Comparison of ENCODE assay signal across 3 cellular contexts in genomic region chr22:33030923-33031525, GRCh38.
TF ChIP-seq lines count a peak whose summit lies in the region.

No MANE protein-coding gene starts in this region.

TF ChIP-seq in SK-N-SH, 30 proteins besides CTCF, POLR2A, EP300 and RAD21 (continued from another document):
- TF ChIP-seq, protein P1, sequence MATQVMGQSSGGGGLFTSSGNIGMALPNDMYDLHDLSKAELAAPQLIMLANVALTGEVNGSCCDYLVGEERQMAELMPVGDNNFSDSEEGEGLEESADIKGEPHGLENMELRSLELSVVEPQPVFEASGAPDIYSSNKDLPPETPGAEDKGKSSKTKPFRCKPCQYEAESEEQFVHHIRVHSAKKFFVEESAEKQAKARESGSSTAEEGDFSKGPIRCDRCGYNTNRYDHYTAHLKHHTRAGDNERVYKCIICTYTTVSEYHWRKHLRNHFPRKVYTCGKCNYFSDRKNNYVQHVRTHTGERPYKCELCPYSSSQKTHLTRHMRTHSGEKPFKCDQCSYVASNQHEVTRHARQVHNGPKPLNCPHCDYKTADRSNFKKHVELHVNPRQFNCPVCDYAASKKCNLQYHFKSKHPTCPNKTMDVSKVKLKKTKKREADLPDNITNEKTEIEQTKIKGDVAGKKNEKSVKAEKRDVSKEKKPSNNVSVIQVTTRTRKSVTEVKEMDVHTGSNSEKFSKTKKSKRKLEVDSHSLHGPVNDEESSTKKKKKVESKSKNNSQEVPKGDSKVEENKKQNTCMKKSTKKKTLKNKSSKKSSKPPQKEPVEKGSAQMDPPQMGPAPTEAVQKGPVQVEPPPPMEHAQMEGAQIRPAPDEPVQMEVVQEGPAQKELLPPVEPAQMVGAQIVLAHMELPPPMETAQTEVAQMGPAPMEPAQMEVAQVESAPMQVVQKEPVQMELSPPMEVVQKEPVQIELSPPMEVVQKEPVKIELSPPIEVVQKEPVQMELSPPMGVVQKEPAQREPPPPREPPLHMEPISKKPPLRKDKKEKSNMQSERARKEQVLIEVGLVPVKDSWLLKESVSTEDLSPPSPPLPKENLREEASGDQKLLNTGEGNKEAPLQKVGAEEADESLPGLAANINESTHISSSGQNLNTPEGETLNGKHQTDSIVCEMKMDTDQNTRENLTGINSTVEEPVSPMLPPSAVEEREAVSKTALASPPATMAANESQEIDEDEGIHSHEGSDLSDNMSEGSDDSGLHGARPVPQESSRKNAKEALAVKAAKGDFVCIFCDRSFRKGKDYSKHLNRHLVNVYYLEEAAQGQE (IDR thresholded peaks at IDR 0.05; ENCODE audit: low read depth, low read length): no peak
- TF ChIP-seq NRF1 (IDR thresholded peaks at IDR 0.05; ENCODE audit: low read depth, low read length) (no peak), PBX3 (IDR thresholded peaks at IDR 0.05) (no peak), RFX5 (IDR thresholded peaks at IDR 0.05; ENCODE audit: low read length) (no peak)

TF ChIP-seq in SK-N-SH treated with all-trans-retinoic acid at 6 μM for 48 hours, 23 proteins besides CTCF, POLR2A, EP300 and RAD21 (continued from another document):
- TF ChIP-seq CREB5 (CRISPR knock-in tag; IDR thresholded peaks at IDR 0.05; ENCODE audit: low read depth) (no peak), POU6F1 (CRISPR knock-in tag; IDR thresholded peaks at IDR 0.05; ENCODE audit: borderline replicate concordance, low read depth) (no peak), GLIS3 (CRISPR knock-in tag; IDR thresholded peaks at IDR 0.05) (no peak), ZFP30 (CRISPR knock-in tag; IDR thresholded peaks at IDR 0.05) (no peak), CSDC2 (CRISPR knock-in tag; IDR thresholded peaks at IDR 0.05) (no peak), ISL1 (CRISPR knock-in tag; IDR thresholded peaks at IDR 0.05) (no peak), CSRNP3 (CRISPR knock-in tag; IDR thresholded peaks at IDR 0.05) (no peak), ESRRG (CRISPR knock-in tag; IDR thresholded peaks at IDR 0.05) (no peak), ZNF8 (CRISPR knock-in tag; IDR thresholded peaks at IDR 0.05) (no peak)
- TF ChIP-seq, protein P2, sequence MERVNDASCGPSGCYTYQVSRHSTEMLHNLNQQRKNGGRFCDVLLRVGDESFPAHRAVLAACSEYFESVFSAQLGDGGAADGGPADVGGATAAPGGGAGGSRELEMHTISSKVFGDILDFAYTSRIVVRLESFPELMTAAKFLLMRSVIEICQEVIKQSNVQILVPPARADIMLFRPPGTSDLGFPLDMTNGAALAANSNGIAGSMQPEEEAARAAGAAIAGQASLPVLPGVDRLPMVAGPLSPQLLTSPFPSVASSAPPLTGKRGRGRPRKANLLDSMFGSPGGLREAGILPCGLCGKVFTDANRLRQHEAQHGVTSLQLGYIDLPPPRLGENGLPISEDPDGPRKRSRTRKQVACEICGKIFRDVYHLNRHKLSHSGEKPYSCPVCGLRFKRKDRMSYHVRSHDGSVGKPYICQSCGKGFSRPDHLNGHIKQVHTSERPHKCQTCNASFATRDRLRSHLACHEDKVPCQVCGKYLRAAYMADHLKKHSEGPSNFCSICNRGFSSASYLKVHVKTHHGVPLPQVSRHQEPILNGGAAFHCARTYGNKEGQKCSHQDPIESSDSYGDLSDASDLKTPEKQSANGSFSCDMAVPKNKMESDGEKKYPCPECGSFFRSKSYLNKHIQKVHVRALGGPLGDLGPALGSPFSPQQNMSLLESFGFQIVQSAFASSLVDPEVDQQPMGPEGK (CRISPR knock-in tag; IDR thresholded peaks at IDR 0.05; ENCODE audit: borderline replicate concordance): no peak

TF ChIP-seq in HEK293, 187 proteins besides CTCF, POLR2A, EP300 and RAD21 (continued from another document):
- TF ChIP-seq PBX3 (CRISPR knock-in tag; IDR thresholded peaks at IDR 0.05) (no peak), GLI2 (tag by site-specific recombination; IDR thresholded peaks at IDR 0.05; ENCODE audit: borderline replicate concordance, low read depth) (no peak), ZBTB8A (tag by site-specific recombination; IDR thresholded peaks at IDR 0.05) (no peak), ZNF549 (tag by site-specific recombination; IDR thresholded peaks at IDR 0.05) (no peak), ZNF555 (tag by site-specific recombination; conservative IDR thresholded peaks at IDR 0.05) (no peak), ZNF19 (tag by site-specific recombination; IDR thresholded peaks at IDR 0.05; ENCODE audit: low read depth) (no peak)
- TF ChIP-seq, protein P3, sequence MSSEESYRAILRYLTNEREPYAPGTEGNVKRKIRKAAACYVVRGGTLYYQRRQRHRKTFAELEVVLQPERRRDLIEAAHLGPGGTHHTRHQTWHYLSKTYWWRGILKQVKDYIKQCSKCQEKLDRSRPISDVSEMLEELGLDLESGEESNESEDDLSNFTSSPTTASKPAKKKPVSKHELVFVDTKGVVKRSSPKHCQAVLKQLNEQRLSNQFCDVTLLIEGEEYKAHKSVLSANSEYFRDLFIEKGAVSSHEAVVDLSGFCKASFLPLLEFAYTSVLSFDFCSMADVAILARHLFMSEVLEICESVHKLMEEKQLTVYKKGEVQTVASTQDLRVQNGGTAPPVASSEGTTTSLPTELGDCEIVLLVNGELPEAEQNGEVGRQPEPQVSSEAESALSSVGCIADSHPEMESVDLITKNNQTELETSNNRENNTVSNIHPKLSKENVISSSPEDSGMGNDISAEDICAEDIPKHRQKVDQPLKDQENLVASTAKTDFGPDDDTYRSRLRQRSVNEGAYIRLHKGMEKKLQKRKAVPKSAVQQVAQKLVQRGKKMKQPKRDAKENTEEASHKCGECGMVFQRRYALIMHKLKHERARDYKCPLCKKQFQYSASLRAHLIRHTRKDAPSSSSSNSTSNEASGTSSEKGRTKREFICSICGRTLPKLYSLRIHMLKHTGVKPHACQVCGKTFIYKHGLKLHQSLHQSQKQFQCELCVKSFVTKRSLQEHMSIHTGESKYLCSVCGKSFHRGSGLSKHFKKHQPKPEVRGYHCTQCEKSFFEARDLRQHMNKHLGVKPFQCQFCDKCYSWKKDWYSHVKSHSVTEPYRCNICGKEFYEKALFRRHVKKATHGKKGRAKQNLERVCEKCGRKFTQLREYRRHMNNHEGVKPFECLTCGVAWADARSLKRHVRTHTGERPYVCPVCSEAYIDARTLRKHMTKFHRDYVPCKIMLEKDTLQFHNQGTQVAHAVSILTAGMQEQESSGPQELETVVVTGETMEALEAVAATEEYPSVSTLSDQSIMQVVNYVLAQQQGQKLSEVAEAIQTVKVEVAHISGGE (tag by site-specific recombination; conservative IDR thresholded peaks at IDR 0.05; ENCODE audit: low read depth): no peak
